10 cellular contexts compared by ENCODE assay signal in the genomic region with DNA sequence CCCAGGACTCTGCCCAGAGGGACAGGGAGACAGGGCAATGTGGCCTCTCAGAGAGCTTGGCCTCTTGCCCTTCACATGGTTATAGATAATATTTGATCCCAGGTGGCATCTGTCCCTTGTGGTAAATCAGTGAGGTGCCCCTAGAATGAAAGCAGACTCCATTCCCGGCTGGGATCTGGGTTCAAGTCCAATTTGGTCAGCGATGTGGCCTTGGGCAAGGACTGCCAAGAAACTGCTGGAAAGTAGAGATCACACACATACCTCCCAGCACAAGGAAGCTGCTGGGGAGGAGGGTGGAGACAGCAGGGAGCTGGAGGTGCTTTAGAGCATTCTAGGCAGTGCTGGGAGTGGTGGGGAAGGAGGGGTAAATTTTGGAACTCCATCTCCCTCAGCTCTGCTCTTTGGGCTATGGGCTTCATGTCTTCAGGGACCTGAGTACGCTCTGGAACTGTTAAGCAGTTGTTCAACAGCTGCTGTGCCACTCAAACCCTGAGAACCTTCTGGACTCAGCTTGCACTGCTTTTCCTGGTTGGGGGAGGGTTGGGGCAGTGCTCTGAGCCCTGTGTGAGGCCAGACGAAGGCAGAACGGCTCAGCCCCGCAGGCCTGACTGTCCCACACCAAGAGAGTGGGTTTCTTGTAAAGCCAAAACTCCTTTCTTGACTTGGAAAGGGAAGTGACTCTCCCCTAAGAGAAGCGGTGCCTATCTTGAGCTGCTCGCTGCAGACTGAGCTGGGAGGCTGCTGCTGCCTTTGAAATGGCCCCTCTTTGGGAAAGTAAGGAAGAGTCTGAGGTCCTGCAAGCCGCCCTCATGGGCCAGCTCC. TPM values are rescaled to one million over a fixed set of nuclear protein-coding genes. Genes with fewer than 3 reads are reported as not detected.
DNase-seq lines count a peak whose midpoint lies in the region; ATAC-seq and TF ChIP-seq lines count a peak whose summit lies in the region.
"Had no signal": no experiment of that assay in that cellular context is flagged by ENCODE, and none has a peak within 500 bp of the region (broad histone marks: within the 10 kb centered on the region; RNA-seq: fewer than 3 reads in every experiment).

No MANE protein-coding gene starts in this region.

- peak overlapping the region; percentile 67 for H3K27ac ChIP-seq in CD4-positive, alpha-beta memory T cell (ENCODE audit: low read depth, low read length)
- peak overlapping the region; percentile 80 for H3K27ac ChIP-seq in MM.1S (ENCODE audit: low read length)
- H3K27ac ChIP-seq in caudate nucleus (ENCODE audit: low read depth, low read length): peak overlapping the region; percentile 86
- peak overlapping the region; percentile 57 for H3K27ac ChIP-seq in naive thymus-derived CD4-positive, alpha-beta T cell (ENCODE audit: low read depth, low read length)

- TF ChIP-seq CTCF in MM.1S (IDR thresholded peaks at IDR 0.05; ENCODE audit: low read length) (no peak), omental fat pad (IDR thresholded peaks at IDR 0.05) (no peak), GM10266 (IDR thresholded peaks at IDR 0.05; ENCODE audit: control insufficient read depth, insufficient read depth, low read depth, missing control alignments) (no peak)

- peak overlapping the region; percentile 28; the same call in 1 of the 2 replicates for H3K9ac ChIP-seq in MM.1S (ENCODE audit: low read length)

- H3K27ac Mint-ChIP-seq in CD4-positive, alpha-beta memory T cell: peak overlapping the region in 6 of 7 donors; percentile 94 to 98 (median 97)
- peak overlapping the region in 8 of 9 donors; percentile 88 to 98 (median 93) for H3K27ac Mint-ChIP-seq in naive thymus-derived CD4-positive, alpha-beta T cell
- H3K27ac Mint-ChIP-seq: nephron progenitor cell had no signal

- peaks cover 74 to 100% (median 90%) of the 10 kb centered on the region in 4 donors for H3K4me1 Mint-ChIP-seq in CD4-positive, alpha-beta memory T cell
- H3K4me1 Mint-ChIP-seq in naive thymus-derived CD4-positive, alpha-beta T cell: peaks cover 80 to 96% (median 87%) of the 10 kb centered on the region in 7 donors

- peaks cover 0 to 1% of the 10 kb centered on the region in 2 donors for H3K27me3 Mint-ChIP-seq in CD4-positive, alpha-beta memory T cell
- no peaks in the 10 kb centered on the region for H3K27me3 Mint-ChIP-seq in naive thymus-derived CD4-positive, alpha-beta T cell

- H3K27me3 ChIP-seq in CD4-positive, alpha-beta memory T cell (ENCODE audit: insufficient read depth, low read length): no peaks in the 10 kb centered on the region
- no peaks in the 10 kb centered on the region for H3K27me3 ChIP-seq in MM.1S (replicated peaks; ENCODE audit: insufficient read depth, low read length)
- no peaks in the 10 kb centered on the region for H3K27me3 ChIP-seq in naive thymus-derived CD4-positive, alpha-beta T cell (ENCODE audit: control insufficient read depth in 2 of 2, insufficient read depth in 2 of 2, low read length in 2 of 2)

- ATAC-seq in naive thymus-derived CD4-positive, alpha-beta T cell: no peak
- ATAC-seq in omental fat pad (ENCODE audit: low FRiP score): no peak

- peaks cover 29% of the 10 kb centered on the region for H3F3A ChIP-seq in MM.1S (ENCODE audit: insufficient read depth, low read length)

- no peak overlapping the region for H2AFZ ChIP-seq in MM.1S (ENCODE audit: low read length)

- H3K9me3 Mint-ChIP-seq in CD4-positive, alpha-beta memory T cell: peaks cover 0 to 3% (median 0%) of the 10 kb centered on the region in 8 donors
- H3K9me3 Mint-ChIP-seq in naive thymus-derived CD4-positive, alpha-beta T cell: no peaks in the 10 kb centered on the region
- H3K9me3 Mint-ChIP-seq: nephron progenitor cell had no signal

- in situ Hi-C loops in G401 (cut with HindIII; ENCODE audit: low sequenced_read_pairs): loop anchor here (10.0 kb wide), 1 partner anchor 108 kb away; no protein-coding TSS in a partner anchor

- peaks cover 94% of the 10 kb centered on the region for H3K4me1 ChIP-seq in CD4-positive, alpha-beta memory T cell (ENCODE audit: insufficient read depth, low read length)
- peaks cover 40% of the 10 kb centered on the region for H3K4me1 ChIP-seq in MM.1S (ENCODE audit: low read length)
- H3K4me1 ChIP-seq in naive thymus-derived CD4-positive, alpha-beta T cell (ENCODE audit: control insufficient read depth in 2 of 2, insufficient read depth in 2 of 2, low read length in 2 of 2): peaks cover 76 to 88% of the 10 kb centered on the region in 2 donors

- no peaks in the 10 kb centered on the region for H3K9me3 ChIP-seq in CD4-positive, alpha-beta memory T cell (ENCODE audit: control insufficient read depth in 1 of 2, low read length in 2 of 2)
- no peaks in the 10 kb centered on the region for H3K9me3 ChIP-seq in MM.1S (replicated peaks; ENCODE audit: insufficient read depth, low read length)
- no peaks in the 10 kb centered on the region for H3K9me3 ChIP-seq in naive thymus-derived CD4-positive, alpha-beta T cell (ENCODE audit: control insufficient read depth in 2 of 3, low read length in 3 of 3)

- H3K4me2 ChIP-seq in MM.1S (ENCODE audit: low read depth, low read length): peak overlapping the region; percentile 47

- CTCF ChIA-PET in CD4-positive, alpha-beta memory T cell (lab: Charles Lee; ENCODE audit: partially characterized antibody): interaction anchor here (0.6 to 5.3 kb wide), 6 partner anchors 17 to 186 kb away, joined by 3 to 40 read pairs (median 6); a partner anchor contains a TSS
- CTCF ChIA-PET in naive thymus-derived CD4-positive, alpha-beta T cell (lab: Charles Lee): interaction anchor here (0.7 to 5.0 kb wide), 4 partner anchors 9 to 30 kb away, joined by 3 to 20 read pairs (median 6); a partner anchor contains a TSS

- peak overlapping the region; percentile 80 to 95 (median 84) for H3K4me3 Mint-ChIP-seq in CD4-positive, alpha-beta memory T cell
- H3K4me3 Mint-ChIP-seq in naive thymus-derived CD4-positive, alpha-beta T cell: peak overlapping the region; percentile 79 to 86 (median 82)
- H3K4me3 Mint-ChIP-seq: nephron progenitor cell had no signal

- H3K36me3 ChIP-seq in CD4-positive, alpha-beta memory T cell (ENCODE audit: insufficient read depth, low read length): peaks cover under 1% of the 10 kb centered on the region
- no peaks in the 10 kb centered on the region for H3K36me3 ChIP-seq in MM.1S (replicated peaks; ENCODE audit: insufficient read depth, low read length)
- peaks cover under 1 to 6% (median 5%) of the 10 kb centered on the region in 3 experiments for H3K36me3 ChIP-seq in naive thymus-derived CD4-positive, alpha-beta T cell (ENCODE audit: control insufficient read depth in 2 of 3, insufficient read depth in 3 of 3, low read length in 3 of 3)

- no peaks in the 10 kb centered on the region for H3K9me2 ChIP-seq in MM.1S (replicated peaks; ENCODE audit: insufficient read depth, low read length)

- no peaks in the 10 kb centered on the region for H4K20me1 ChIP-seq in MM.1S (ENCODE audit: insufficient read depth, low read length)

- DNase-seq in CD4-positive, alpha-beta memory T cell: no peak
- no peak for DNase-seq in MM.1S
- DNase-seq in caudate nucleus (lab: John Stamatoyannopoulos, UW): no peak
- DNase-seq in naive thymus-derived CD4-positive, alpha-beta T cell: no peak
- no peak for DNase-seq in omental fat pad (ENCODE audit: low spot score)
- no peak for DNase-seq in G401 (ENCODE audit: low spot score)
- DNase-seq in GM10266 (ENCODE audit: extremely low spot score): no peak
- no peak for DNase-seq in RKO (ENCODE audit: low spot score)
- DNase-seq: NCI-H1092, nephron progenitor cell had no signal

- peaks cover 51% of the 10 kb centered on the region for H3K79me2 ChIP-seq in MM.1S (ENCODE audit: low read length)

- peak overlapping the region in 1 of 2 donors; percentile 41 for H3K4me3 ChIP-seq in CD4-positive, alpha-beta memory T cell (ENCODE audit: low read length in 2 of 2)
- H3K4me3 ChIP-seq in MM.1S (ENCODE audit: low read length): no peak overlapping the region
- peak overlapping the region; percentile 27 for H3K4me3 ChIP-seq in naive thymus-derived CD4-positive, alpha-beta T cell (ENCODE audit: low read length)

- peaks cover 40 to 62% of the 10 kb centered on the region in 2 donors for H3K36me3 Mint-ChIP-seq in CD4-positive, alpha-beta memory T cell
- H3K36me3 Mint-ChIP-seq in naive thymus-derived CD4-positive, alpha-beta T cell: peaks cover under 1 to 58% (median 30%) of the 10 kb centered on the region in 5 donors

- POLR2A ChIA-PET in CD4-positive, alpha-beta memory T cell (lab: Charles Lee; ENCODE audit: partially characterized antibody): interaction anchor here (0.7 to 16.7 kb wide), 15 partner anchors 7 to 1374 kb away, joined by 3 to 426 read pairs (median 5); a partner anchor contains a TSS
- POLR2A ChIA-PET in naive thymus-derived CD4-positive, alpha-beta T cell (lab: Charles Lee): interaction anchor here (0.6 to 13.0 kb wide), 11 partner anchors 7 to 320 kb away, joined by 3 to 144 read pairs (median 4); a partner anchor contains a TSS

- intact Hi-C loops in CD4-positive, alpha-beta memory T cell (cut with micrococcal nuclease): loop anchor here (5.0 kb wide), 1 partner anchor 184 kb away; no protein-coding TSS in a partner anchor
- intact Hi-C loops in naive thymus-derived CD4-positive, alpha-beta T cell (cut with micrococcal nuclease): loop anchor here (2.0 to 10.0 kb wide), 10 partner anchors 14 to 386 kb away; a partner anchor contains a TSS

RNA-seq across cellular contexts. Expression of a gene that starts 23.0 kb away (rescaled TPM):
- 100 to 1,000 TPM; 117 to 127 TPM for total RNA-seq in CD4-positive, alpha-beta memory T cell
- polyA plus RNA-seq in CD4-positive, alpha-beta memory T cell: 100 to 1,000 TPM in 1 of 2 donors, 10 to 100 TPM in 1; 29.6 to 125 TPM
- 100 to 1,000 TPM; 106 to 232 (median 126) TPM for total RNA-seq in naive thymus-derived CD4-positive, alpha-beta T cell
- 100 to 1,000 TPM in 1 of 2 donors, 10 to 100 TPM in 1; 41.0 to 122 TPM for polyA plus RNA-seq in naive thymus-derived CD4-positive, alpha-beta T cell
- 10 to 100 TPM; 17.9 to 55.8 (median 27.6) TPM for total RNA-seq in omental fat pad
- total RNA-seq in G401 (2014; rRNA removed; shearing (Covaris generic)): 1.3 and 5.1 TPM in 2 replicates

RNA-seq across cellular contexts. Expression of a gene that starts 50.7 kb away (rescaled TPM):
- not detected for total RNA-seq in CD4-positive, alpha-beta memory T cell
- polyA plus RNA-seq in CD4-positive, alpha-beta memory T cell: not detected
- total RNA-seq in naive thymus-derived CD4-positive, alpha-beta T cell: not detected
- not detected for polyA plus RNA-seq in naive thymus-derived CD4-positive, alpha-beta T cell
- not detected for total RNA-seq in omental fat pad
- not detected in 2 replicates for total RNA-seq in G401 (2014; rRNA removed; shearing (Covaris generic))
